ENCODE assay signal across 8 cellular contexts in genomic region chr20:33490934-33491656, GRCh38. TPM values are rescaled to one million over a fixed set of nuclear protein-coding genes. Genes with fewer than 3 reads are reported as not detected.
DNase-seq lines count a peak whose midpoint lies in the region; ATAC-seq, FAIRE-seq and TF ChIP-seq lines count a peak whose summit lies in the region.

No MANE protein-coding gene starts in this region.

- no peak for FAIRE-seq in bronchial epithelial cell (lab: Jason Lieb, UNC)

- H3K4me1 ChIP-seq in HUES64 (ENCODE audit: insufficient read depth, low read length) (peaks cover 4% of the 10 kb centered on the region; the same call in 1 of the 2 replicates), muscle layer of colon (ENCODE audit: insufficient read depth, low read length) (peaks cover 7% of the 10 kb centered on the region)

- no peaks in the 10 kb centered on the region for H3K36me3 ChIP-seq in HUES64 (ENCODE audit: insufficient read depth, low read length)
- H3K36me3 ChIP-seq in bronchial epithelial cell (ENCODE audit: control insufficient read depth, insufficient read depth, low read length) = no peaks in the 10 kb centered on the region
- no peaks in the 10 kb centered on the region for H3K36me3 ChIP-seq in muscle layer of colon (ENCODE audit: insufficient read depth, low read length)

- H3K4me3 ChIP-seq in AG09309 (ENCODE audit: control insufficient read depth, low read depth, low read length) (peak overlapping the region; percentile 77), HUES64 (ENCODE audit: low read length) (peak overlapping the region; percentile 83), bronchial epithelial cell (ENCODE audit: low read depth, low read length) (peak overlapping the region; percentile 83), muscle layer of colon (ENCODE audit: low read depth in 1 of 2, low read length in 2 of 2) (peak overlapping the region; percentile 71 to 95)

- ATAC-seq in omental fat pad (ENCODE audit: low FRiP score) = no peak
- no peak for ATAC-seq in HG02870 (IDR thresholded peaks at IDR 0.05; ENCODE audit: unreplicated experiment)

- peak overlapping the region; percentile 66 for H3K9ac ChIP-seq in HUES64 (ENCODE audit: low read depth, low read length)
- H3K9ac ChIP-seq in muscle layer of colon (ENCODE audit: low read length) = peak overlapping the region; percentile 73

- H3K27me3 ChIP-seq in HUES64 (ENCODE audit: insufficient read depth, low read length) (no peaks in the 10 kb centered on the region), bronchial epithelial cell (ENCODE audit: control insufficient read depth, insufficient read depth, low read length) (no peaks in the 10 kb centered on the region), muscle layer of colon (ENCODE audit: control insufficient read depth in 1 of 2, insufficient read depth in 2 of 2, low read length in 2 of 2) (no peaks in the 10 kb centered on the region)

- 83% methylated on average over 8 of the region's 8 CpGs for WGBS in HUES64

- TF ChIP-seq CTCF in AG09309 (IDR thresholded peaks at IDR 0.05; ENCODE audit: control insufficient read depth, insufficient read depth, low read depth, low read length, missing control alignments) (no peak), bronchial epithelial cell (IDR thresholded peaks at IDR 0.05; ENCODE audit: insufficient read depth, low read length, severe bottlenecking) (no peak), omental fat pad (IDR thresholded peaks at IDR 0.05) (no peak)

- DNase-seq in AG09309 (ENCODE audit: low read depth) (no peak), bronchial epithelial cell (ENCODE audit: low read depth) (peak; percentile 11), omental fat pad (ENCODE audit: low spot score) (no peak), germinal center (ENCODE audit: low spot score) (no peak), kidney tubule cell (ENCODE audit: low spot score) (no peak)

- H3K9me3 ChIP-seq in HUES64 (ENCODE audit: insufficient read depth, low read depth, low read length) = no peaks in the 10 kb centered on the region
- H3K9me3 ChIP-seq in muscle layer of colon (ENCODE audit: low read length) = no peaks in the 10 kb centered on the region

- H3K27ac ChIP-seq in HUES64 (ENCODE audit: low read depth, low read length) = no peak overlapping the region
- peak overlapping the region; percentile 90 for H3K27ac ChIP-seq in muscle layer of colon (ENCODE audit: low read depth, low read length)

RNA-seq across cellular contexts. Expression of gene CBFA2T2, which starts 1.2 kb away (rescaled TPM):
- polyA plus RNA-seq in HUES64 (2013, experiment 1 of 2) = 6.3 TPM
- 9.0 TPM for polyA plus RNA-seq in HUES64 (2013, experiment 2 of 2)
- total RNA-seq in bronchial epithelial cell (4.0 and 5.3 TPM in 2 replicates), omental fat pad (10 to 100 TPM in 2 of 4 donors, 1 to 10 TPM in 2; 5.8 to 11.8 (median 10.0) TPM)

RNA-seq across cellular contexts. Expression of gene SNTA1, which starts 47.5 kb away (rescaled TPM):
- 3.1 TPM for polyA plus RNA-seq in HUES64 (2013, experiment 1 of 2)
- 3.7 TPM for polyA plus RNA-seq in HUES64 (2013, experiment 2 of 2)
- total RNA-seq in bronchial epithelial cell (4.2 and 7.8 TPM in 2 replicates), omental fat pad (10 to 100 TPM; 28.5 to 39.2 (median 37.0) TPM)
